Comparison of ENCODE assay signal across 11 cellular contexts in the genomic region with DNA sequence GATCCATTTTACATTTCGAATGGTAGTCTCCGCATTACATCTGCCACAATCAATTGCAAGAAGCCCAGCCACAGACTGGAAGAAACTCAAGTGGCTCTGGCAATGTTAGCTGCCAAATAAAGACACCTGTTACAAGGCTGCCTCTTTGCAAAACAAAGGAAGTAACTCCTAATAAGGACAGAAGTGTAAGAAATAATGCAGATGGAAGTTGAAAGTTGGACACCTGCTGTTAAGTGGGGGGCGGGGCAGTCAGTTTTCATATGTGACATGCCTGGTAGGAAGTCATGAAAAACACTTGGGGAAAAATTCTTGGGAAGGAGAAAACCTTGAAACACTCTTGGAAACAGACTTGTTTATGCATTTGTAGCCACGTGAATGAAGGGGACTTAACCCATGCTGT. TPM values are rescaled to one million over a fixed set of nuclear protein-coding genes. Genes with fewer than 3 reads are reported as not detected.
DNase-seq lines count a peak whose midpoint lies in the region; ATAC-seq, FAIRE-seq and TF ChIP-seq lines count a peak whose summit lies in the region.
"Had no signal": no experiment of that assay in that cellular context is flagged by ENCODE, and none has a peak within 500 bp of the region (broad histone marks: within the 10 kb centered on the region; RNA-seq: fewer than 3 reads in every experiment).

No MANE protein-coding gene starts in this region.

- SMC1A ChIA-PET in GM12878 (lab: Charles Lee; ENCODE audit: uncharacterized antibody, unreplicated experiment) = interaction anchor here (1.1 to 5.0 kb wide), 9 partner anchors 9 to 94 kb away, joined by 3 to 71 read pairs (median 4); no protein-coding TSS in a partner anchor

- H3K27me3 ChIP-seq in GM12878 (replicated peaks in 1 of 2; ENCODE audit: control insufficient read depth in 2 of 2, insufficient read depth in 2 of 2, low read length in 1 of 2) (no peaks in the 10 kb centered on the region), stomach (no peaks in the 10 kb centered on the region)

- peak overlapping the region; percentile 3; the same call in 1 of the 2 replicates for H2AFZ ChIP-seq in GM12878 (ENCODE audit: control insufficient read depth, low read depth, low read length)

- no peak overlapping the region for H3K4me3 ChIP-seq in GM12878
- H3K4me3 ChIP-seq in stomach = no peak overlapping the region
- H3K4me3 ChIP-seq: K562 had no signal

- no peak for TF ChIP-seq CTCF in GM13976 (IDR thresholded peaks at IDR 0.05; ENCODE audit: borderline replicate concordance, control extremely low read depth, extremely low read depth, insufficient read depth, missing control alignments)
- TF ChIP-seq CTCF in GM12878 (IDR thresholded peaks at IDR 0.05 in 2 of 3, conservative IDR thresholded peaks at IDR 0.05 in 1 of 3; ENCODE audit: control insufficient read depth in 2 of 3, extremely low read depth in 1 of 3, insufficient read depth in 1 of 3, low read depth in 3 of 3, low read length in 3 of 3) = no peak
- no peak for TF ChIP-seq CTCF in stomach (IDR thresholded peaks at IDR 0.05)

- TF ChIP-seq RAD21 in Ishikawa (IDR thresholded peaks at IDR 0.05; ENCODE audit: low read depth) = no peak
- TF ChIP-seq RAD21 in GM12878 (IDR thresholded peaks at IDR 0.05; ENCODE audit: insufficient read depth, low read depth, low read length) = no peak

- RAD21 ChIA-PET in GM12878 (lab: Charles Lee; ENCODE audit: unreplicated experiment) = interaction anchor here (0.6 to 4.1 kb wide), 8 partner anchors 11 to 93 kb away, joined by 3 to 41 read pairs (median 4); no protein-coding TSS in a partner anchor

- no peak for TF ChIP-seq POLR2A in GM12878 (IDR thresholded peaks at IDR 0.05; ENCODE audit: low read depth, low read length)
- no peak for TF ChIP-seq POLR2A in stomach (IDR thresholded peaks at IDR 0.05)

- POLR2A ChIA-PET in GM12878 (lab: Charles Lee) = interaction anchor here (0.7 to 3.5 kb wide), 4 partner anchors 9 to 57 kb away, joined by 3 to 22 read pairs (median 4); no protein-coding TSS in a partner anchor

- peaks cover 12% of the 10 kb centered on the region for H3K4me1 ChIP-seq in GM12878 (ENCODE audit: control insufficient read depth, insufficient read depth, low read length)
- peaks cover 0 to 18% (median under 1%) of the 10 kb centered on the region in 4 donors for H3K4me1 ChIP-seq in stomach

- intact Hi-C loops in GM12878 (cut with micrococcal nuclease; ENCODE audit: unreplicated experiment) = no loop called here
- intact Hi-C loops in stomach (cut with DNase I; ENCODE audit: low total_unique reads) = no loop called here

- H3K9me3 ChIP-seq in GM12878 (replicated peaks; ENCODE audit: control insufficient read depth, insufficient read depth, low read length) (no peaks in the 10 kb centered on the region), stomach (no peaks in the 10 kb centered on the region)

- in situ Hi-C loops in GM13976 (cut with MboI; ENCODE audit: low sequenced_read_pairs, unreplicated experiment) (no loop called here), GM12878 (cut with MboI) (no loop called here)

- BruUV-seq in GM12878 (replicated peaks; lab: Mats Ljungman, UMichigan) = no TSS peak

- peak; percentile 35 for FAIRE-seq in GM12878 (lab: Jason Lieb, UNC)
- FAIRE-seq in frontal cortex (lab: Jason Lieb, UNC) = no peak
- FAIRE-seq: K562, TTC549 had no signal

- 0 out of 2 replicates have a peak overlapping the region, but pooled peaks have one; percentile 36 for H3K4me2 ChIP-seq in GM12878 (ENCODE audit: control insufficient read depth, insufficient read depth)

- peak; percentile 44; the same call in 1 of the 2 replicates for TF ChIP-seq EP300 in Ishikawa (IDR thresholded peaks at IDR 0.05; ENCODE audit: borderline replicate concordance)
- TF ChIP-seq EP300 in GM12878 (IDR thresholded peaks at IDR 0.05; ENCODE audit: borderline replicate concordance in 1 of 2, control insufficient read depth in 1 of 2, low read depth in 2 of 2, low read length in 2 of 2) = no peak
- TF ChIP-seq EP300 in stomach (IDR thresholded peaks at IDR 0.05) = no peak

- CTCF ChIA-PET in GM12878 (lab: Yijun Ruan, JAX) = interaction anchor here (0.6 to 2.8 kb wide), 10 partner anchors 8 to 646 kb away, joined by 3 to 10 read pairs (median 4); no protein-coding TSS in a partner anchor

- ATAC-seq in GM21723 (IDR thresholded peaks at IDR 0.05; ENCODE audit: unreplicated experiment) = peak; percentile 75
- ATAC-seq in GM12878 = peak; percentile 72
- ATAC-seq in GM18873 (IDR thresholded peaks at IDR 0.05; ENCODE audit: low FRiP score, unreplicated experiment) = no peak

- H3K9ac ChIP-seq in GM12878 (ENCODE audit: control insufficient read depth, insufficient read depth, low read length) = no peak overlapping the region

- H3K79me2 ChIP-seq in GM12878 (ENCODE audit: control insufficient read depth, insufficient read depth, low read length) = no peaks in the 10 kb centered on the region

- H3K27ac ChIP-seq in GM12878 (ENCODE audit: control insufficient read depth, insufficient read depth) (no peak overlapping the region), stomach (peak overlapping the region in 1 of 5 donors; percentile 32)

- H3K36me3 ChIP-seq in GM12878 (ENCODE audit: control insufficient read depth in 2 of 2, insufficient read depth in 2 of 2, low read length in 1 of 2) (no peaks in the 10 kb centered on the region), stomach (no peaks in the 10 kb centered on the region)

- peak; percentile 41 for DNase-seq in GM13976 (ENCODE audit: low spot score)
- DNase-seq in GM12878 (ENCODE audit: low read depth, low spot score) = no peak
- no peak for DNase-seq in stomach
- DNase-seq in HuH-7 (ENCODE audit: low spot score) = no peak
- no peak for DNase-seq in frontal cortex (ENCODE audit: low spot score in 2 of 2)
- DNase-seq: hypothalamus had no signal

- no peaks in the 10 kb centered on the region for H4K20me1 ChIP-seq in GM12878 (ENCODE audit: control insufficient read depth, insufficient read depth)

- WGBS in GM12878 (ENCODE audit: insufficient coverage, insufficient replicate concordance, low lambda C conversion rate, missing lambda C conversion rate) = 55% methylated on average over 4 of the region's 4 CpGs
- 40 to 58% (median 53%) methylated on average over 4 of the region's 4 CpGs for WGBS in stomach, 5 donors

TF ChIP-seq in Ishikawa, 13 proteins besides CTCF, POLR2A, EP300 and RAD21 (continues in another document):
- no peak; the same call in 1 of the 2 replicates for TF ChIP-seq FOXM1 (IDR thresholded peaks at IDR 0.05; ENCODE audit: borderline replicate concordance, low read depth)
- TF ChIP-seq CEBPB (IDR thresholded peaks at IDR 0.05) = no peak
- peak; percentile 64 for TF ChIP-seq TCF12 (IDR thresholded peaks at IDR 0.05; ENCODE audit: low read depth)
- TF ChIP-seq ZBTB7A (IDR thresholded peaks at IDR 0.05; ENCODE audit: low read depth) = no peak
- no peak; the same call in 1 of the 2 replicates for TF ChIP-seq TEAD4 (IDR thresholded peaks at IDR 0.05)
- TF ChIP-seq NFIC (IDR thresholded peaks at IDR 0.05) = peak; percentile 45; the same call in 1 of the 2 replicates

TF ChIP-seq in GM12878, 131 proteins besides CTCF, POLR2A, EP300 and RAD21 (continues in another document):
- peak; percentile 58 to 89 for TF ChIP-seq SRF (IDR thresholded peaks at IDR 0.05; ENCODE audit: low read depth in 2 of 2, low read length in 2 of 2)
- no peak for TF ChIP-seq ZSCAN29 (IDR thresholded peaks at IDR 0.05)
- 0 out of 2 replicates have a peak, but pooled peaks have one; percentile 44 for TF ChIP-seq ELK1 (IDR thresholded peaks at IDR 0.05; ENCODE audit: low read depth, low read length)
- TF ChIP-seq WRNIP1 (IDR thresholded peaks at IDR 0.05; ENCODE audit: borderline replicate concordance, low read depth, low read length) = no peak
- TF ChIP-seq CREB1 (IDR thresholded peaks at IDR 0.05; ENCODE audit: low read depth) = no peak

RNA-seq across cellular contexts. Expression of gene ATP2C1, which starts 54.1 kb away (rescaled TPM):
- 253 and 262 TPM in 2 replicates for total RNA-seq in GM12878 (2013; cell fraction: nucleolus; rRNA removed)
- total RNA-seq in GM12878 (2014; rRNA removed) = 43.9 and 52.9 TPM in 2 replicates
- total RNA-seq in GM12878 (2014; rRNA removed; fragmentation: Illumina TruSeq; extraction: Trizol) = 67.7 and 70.5 TPM in 2 replicates
- 60.2 and 62.2 TPM in 2 replicates for total RNA-seq in GM12878 (2021)
- polyA plus RNA-seq in GM12878 (2011; ENCODE audit: low read depth) = 29.0 TPM
- polyA plus RNA-seq in GM12878 (2011; rRNA removed) = 116 and 178 TPM in 2 replicates
- polyA plus RNA-seq in GM12878 (2011; cell fraction: cytosol; rRNA removed) = 37.7 and 42.4 TPM in 2 replicates
- polyA plus RNA-seq in GM12878 (2011; cell fraction: nucleus; rRNA removed) = 147 and 162 TPM in 2 replicates
- polyA plus RNA-seq in GM12878 (2012) = 29.3 and 48.1 TPM in 2 replicates
- 50.4 and 61.7 TPM in 2 replicates for polyA plus RNA-seq in GM12878 (2014; fragmentation: Illumina TruSeq; extraction: Trizol)
- polyA plus RNA-seq in GM12878 (2014; fragmentation: Nextera tagmentation; extraction: Ambion mirVana) = 10 to 100 TPM; 20.6 to 21.0 TPM
- 35.4 and 48.3 TPM in 2 replicates for polyA plus RNA-seq in GM12878 (2014; rRNA removed)
- polyA plus RNA-seq in GM12878 (2016; fragmentation: Nextera tagmentation; extraction: Ambion mirVana) = 10 to 100 TPM; 59.8 to 64.6 TPM
- 108 and 157 TPM in 2 replicates for polyA minus RNA-seq in GM12878 (2011; rRNA and poly(A)+ RNA removed)
- polyA minus RNA-seq in GM12878 (2011; cell fraction: cytosol; rRNA and poly(A)+ RNA removed) = 33.1 and 49.5 TPM in 2 replicates
- 108 and 150 TPM in 2 replicates for polyA minus RNA-seq in GM12878 (2011; cell fraction: nucleus; rRNA and poly(A)+ RNA removed)
- 100 to 1,000 TPM in 1 of 5 donors, 10 to 100 TPM in 4; 20.5 to 114 (median 44.2) TPM for total RNA-seq in stomach
- 10 to 100 TPM; 10.5 to 22.2 (median 13.9) TPM for polyA plus RNA-seq in stomach
- total RNA-seq in frontal cortex = 132 TPM
